In the genomic region with DNA sequence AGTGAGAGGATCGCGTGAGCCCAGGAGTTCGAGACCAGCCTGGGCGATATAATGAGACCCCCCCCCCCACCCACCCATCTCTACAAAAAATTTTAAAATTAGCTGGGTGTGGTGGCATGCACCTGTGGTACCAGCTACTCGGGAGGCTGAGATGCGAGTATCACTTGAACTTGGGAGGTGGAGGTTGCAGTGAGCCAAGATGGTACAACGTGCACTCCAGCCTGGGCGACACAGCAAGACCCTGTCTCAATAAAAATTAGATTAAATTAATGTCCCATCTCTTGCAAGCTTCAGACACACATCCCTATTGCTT, we compare ENCODE assay signal across 8 cellular contexts. TPM values are rescaled to one million over a fixed set of nuclear protein-coding genes. Genes with fewer than 3 reads are reported as not detected.
DNase-seq lines count a peak whose midpoint lies in the region; ATAC-seq, FAIRE-seq and TF ChIP-seq lines count a peak whose summit lies in the region.
"Had no signal": no experiment of that assay in that cellular context is flagged by ENCODE, and none has a peak within 500 bp of the region (broad histone marks: within the 10 kb centered on the region; RNA-seq: fewer than 3 reads in every experiment).

No MANE protein-coding gene starts in this region.

- no peak overlapping the region for H3K4me2 ChIP-seq in GM12878 (ENCODE audit: control insufficient read depth, insufficient read depth)

- H3K4me1 ChIP-seq in HUES48 (ENCODE audit: control insufficient read depth, insufficient read depth, low read length) (peaks cover 4% of the 10 kb centered on the region; the same call in 1 of the 2 replicates), GM12878 (ENCODE audit: control insufficient read depth, insufficient read depth, low read length) (no peaks in the 10 kb centered on the region), liver (ENCODE audit: control insufficient read depth in 4 of 4, insufficient read depth in 4 of 4, low read length in 3 of 4) (peaks cover 4 to 24% (median 14%) of the 10 kb centered on the region in 4 donors), thoracic aorta (ENCODE audit: control insufficient read depth in 1 of 2, low read depth in 2 of 2) (no peaks in the 10 kb centered on the region)

- H3K9ac ChIP-seq in HUES48 (ENCODE audit: low read depth, low read length) (no peak overlapping the region), GM12878 (ENCODE audit: control insufficient read depth, insufficient read depth, low read length) (no peak overlapping the region), liver (ENCODE audit: low read depth in 1 of 2, low read length in 2 of 2) (no peak overlapping the region)

- intact Hi-C loops in GM12878 (cut with micrococcal nuclease; ENCODE audit: unreplicated experiment) = no loop called here

- 78% methylated on average over 7 of the region's 8 CpGs for WGBS in GM12878 (ENCODE audit: insufficient coverage, insufficient replicate concordance, low lambda C conversion rate, missing lambda C conversion rate)
- WGBS in liver = 61% methylated on average over 8 of the region's 8 CpGs

- H2AFZ ChIP-seq in GM12878 (ENCODE audit: control insufficient read depth, low read depth, low read length) = no peak overlapping the region

- H3K27ac ChIP-seq in HUES48 (ENCODE audit: low read depth, low read length) (no peak overlapping the region), GM12878 (ENCODE audit: control insufficient read depth, insufficient read depth) (no peak overlapping the region), liver (ENCODE audit: low read depth in 1 of 2, low read length in 2 of 2) (peak overlapping the region; percentile 96), thoracic aorta (peak overlapping the region in 1 of 2 donors; percentile 60)

- no peak for TF ChIP-seq POLR2A in GM12878 (IDR thresholded peaks at IDR 0.05; ENCODE audit: low read depth, low read length)

- no peak for ATAC-seq in GM12878
- no peak for ATAC-seq in thoracic aorta (ENCODE audit: insufficient number of reproducible peaks, low FRiP score, low read depth)
- no peak for ATAC-seq in HG03520 (IDR thresholded peaks at IDR 0.05; ENCODE audit: unreplicated experiment)

- H3K9me3 ChIP-seq in HUES48 (ENCODE audit: control insufficient read depth, insufficient read depth, low read length) (no peaks in the 10 kb centered on the region), GM12878 (replicated peaks; ENCODE audit: control insufficient read depth, insufficient read depth, low read length) (no peaks in the 10 kb centered on the region), liver (ENCODE audit: control insufficient read depth in 4 of 4, low read length in 3 of 4) (no peaks in the 10 kb centered on the region), thoracic aorta (no peaks in the 10 kb centered on the region)
- H3K9me3 ChIP-seq: gastroesophageal sphincter had no signal

- H3K27me3 ChIP-seq in HUES48 (ENCODE audit: control insufficient read depth, insufficient read depth, low read length) (peaks cover 14% of the 10 kb centered on the region), GM12878 (replicated peaks in 1 of 2; ENCODE audit: control insufficient read depth in 2 of 2, insufficient read depth in 2 of 2, low read length in 1 of 2) (peaks cover 5 to 6% of the 10 kb centered on the region in 2 experiments; a peak in 3 of 4 replicates), liver (ENCODE audit: control insufficient read depth in 4 of 4, insufficient read depth in 4 of 4, low read length in 3 of 4) (no peaks in the 10 kb centered on the region), thoracic aorta (replicated peaks; ENCODE audit: insufficient read depth) (no peaks in the 10 kb centered on the region)

- CTCF ChIA-PET in GM12878 (lab: Yijun Ruan, JAX) = interaction anchor here (1.3 to 1.9 kb wide), 2 partner anchors 98 to 308 kb away, joined by 3 to 4 read pairs; no protein-coding TSS in a partner anchor

- RAD21 ChIA-PET in GM12878 (lab: Charles Lee; ENCODE audit: unreplicated experiment) = interaction anchor here (0.6 kb wide), 1 partner anchor 69 kb away, joined by 3 read pairs; no protein-coding TSS in a partner anchor

- FAIRE-seq in GM12878 (lab: Jason Lieb, UNC) = no peak

- H3K36me3 ChIP-seq in HUES48 (ENCODE audit: control insufficient read depth, insufficient read depth, low read length) = no peaks in the 10 kb centered on the region
- no peaks in the 10 kb centered on the region for H3K36me3 ChIP-seq in GM12878 (ENCODE audit: control insufficient read depth in 2 of 2, insufficient read depth in 2 of 2, low read length in 1 of 2)
- no peaks in the 10 kb centered on the region for H3K36me3 ChIP-seq in liver (ENCODE audit: control insufficient read depth in 4 of 4, insufficient read depth in 3 of 4, low read depth in 1 of 4, low read length in 3 of 4)
- H3K36me3 ChIP-seq in thoracic aorta = no peaks in the 10 kb centered on the region
- H3K36me3 ChIP-seq: gastroesophageal sphincter had no signal

- H3K4me3 ChIP-seq in HUES48 (ENCODE audit: low read depth, low read length) = peak overlapping the region; percentile 85
- peak overlapping the region; percentile 41; the same call in 1 of the 2 replicates for H3K4me3 ChIP-seq in GM12878
- peak overlapping the region in 2 of 3 donors; percentile 82 to 97 for H3K4me3 ChIP-seq in liver (ENCODE audit: low read depth in 1 of 3, low read length in 3 of 3)
- peak overlapping the region; percentile 95 for H3K4me3 ChIP-seq in thoracic aorta

- no peaks in the 10 kb centered on the region for H3K79me2 ChIP-seq in GM12878 (ENCODE audit: control insufficient read depth, insufficient read depth, low read length)

- no TSS peak for BruUV-seq in GM12878 (replicated peaks; lab: Mats Ljungman, UMichigan)

- TF ChIP-seq RAD21 in GM12878 (IDR thresholded peaks at IDR 0.05; ENCODE audit: insufficient read depth, low read depth, low read length) (no peak), liver (IDR thresholded peaks at IDR 0.05) (no peak)

- DNase-seq in GM12878 (ENCODE audit: low read depth, low spot score) = no peak
- DNase-seq in thoracic aorta (ENCODE audit: low spot score) = no peak
- no peak for DNase-seq in GM19240 (ENCODE audit: insufficient read length, low spot score)
- no peak for DNase-seq in NCI-H446 treated with DMSO at 0.1 percent for 48 hours (lab: John Stamatoyannopoulos, UW)

- TF ChIP-seq CTCF in GM12878 (IDR thresholded peaks at IDR 0.05 in 2 of 3, conservative IDR thresholded peaks at IDR 0.05 in 1 of 3; ENCODE audit: control insufficient read depth in 2 of 3, extremely low read depth in 1 of 3, insufficient read depth in 1 of 3, low read depth in 3 of 3, low read length in 3 of 3) = no peak
- no peak for TF ChIP-seq CTCF in liver (IDR thresholded peaks at IDR 0.05; ENCODE audit: low read depth, low read length, missing input control)
- no peak for TF ChIP-seq CTCF in thoracic aorta (IDR thresholded peaks at IDR 0.05)

- POLR2A ChIA-PET in GM12878 (lab: Charles Lee) = no interaction called here

- no peak for TF ChIP-seq EP300 in GM12878 (IDR thresholded peaks at IDR 0.05; ENCODE audit: borderline replicate concordance in 1 of 2, control insufficient read depth in 1 of 2, low read depth in 2 of 2, low read length in 2 of 2)

- in situ Hi-C loops in GM12878 (cut with MboI) = no loop called here

- no peaks in the 10 kb centered on the region for H4K20me1 ChIP-seq in GM12878 (ENCODE audit: control insufficient read depth, insufficient read depth)

- SMC1A ChIA-PET in GM12878 (lab: Charles Lee; ENCODE audit: uncharacterized antibody, unreplicated experiment) = no interaction called here

TF ChIP-seq in liver, 16 proteins besides CTCF, POLR2A, EP300 and RAD21 (continues in another document):
- TF ChIP-seq TAF1 (conservative IDR thresholded peaks at IDR 0.05) (no peak), HNF4A (conservative IDR thresholded peaks at IDR 0.05) (no peak)

RNA-seq across cellular contexts. Expression of a gene that starts 0.4 kb away (rescaled TPM):
- 0.15 TPM in 1 of 2 replicates, not detected in the other for total RNA-seq in GM12878 (2013; cell fraction: nucleolus; rRNA removed)
- total RNA-seq in GM12878 (2014; rRNA removed) (0.16 TPM in 1 of 2 replicates, not detected in the other), GM12878 (2014; rRNA removed; fragmentation: Illumina TruSeq; extraction: Trizol) (0.04 TPM in 1 of 2 replicates, not detected in the other), GM12878 (2021) (0.10 and 0.27 TPM in 2 replicates), liver (10 to 100 TPM in 1 of 2 donors, 1 to 10 TPM in 1; 6.5 to 10.9 TPM), thoracic aorta (1 to 10 TPM; 6.2 to 9.5 TPM)
- not detected for polyA plus RNA-seq in GM12878 (2011; ENCODE audit: low read depth)
- polyA plus RNA-seq in GM12878 (2011; rRNA removed) (0.04 TPM in 1 of 2 replicates, not detected in the other), GM12878 (2014; fragmentation: Illumina TruSeq; extraction: Trizol) (0.25 TPM in 1 of 2 replicates, not detected in the other), GM12878 (2014; fragmentation: Nextera tagmentation; extraction: Ambion mirVana) (not detected), GM12878 (2014; rRNA removed) (0.27 TPM in 1 of 2 replicates, not detected in the other), GM12878 (2016; fragmentation: Nextera tagmentation; extraction: Ambion mirVana) (not detected), liver (10 to 100 TPM in 1 of 2 donors, 1 to 10 TPM in 1; 9.0 to 24.9 TPM)
- polyA plus RNA-seq in GM12878 (2011; cell fraction: cytosol; rRNA removed) = not detected in 2 replicates
- not detected in 2 replicates for polyA plus RNA-seq in GM12878 (2011; cell fraction: nucleus; rRNA removed)
- 0.10 and 0.20 TPM in 2 replicates for polyA plus RNA-seq in GM12878 (2012)
- polyA minus RNA-seq in GM12878 (2011; rRNA and poly(A)+ RNA removed) = 0.07 TPM in 1 of 2 replicates, not detected in the other
- polyA minus RNA-seq in GM12878 (2011; cell fraction: cytosol; rRNA and poly(A)+ RNA removed) = not detected in 2 replicates
- polyA minus RNA-seq in GM12878 (2011; cell fraction: nucleus; rRNA and poly(A)+ RNA removed) = not detected in 2 replicates

Comparison
In these comparisons a context has a peak if more than half of its experiments do, and no peak if none do; other contexts are left out.
1. H3K27ac ChIP-seq: peak in liver (2 of 2); none in HUES48 (single experiment) and GM12878 (single experiment).
2. H3K4me3 ChIP-seq: peak in every context shown above with its lines; median percentile 95 in thoracic aorta; 90 in liver; 85 in HUES48; 41 in GM12878.
3. RNA of a gene that starts 0.4 kb away (total RNA-seq): 6.5 to 10.9 TPM in liver and 6.2 to 9.5 TPM in thoracic aorta; 0.04 to 0.27 TPM in GM12878; every median in the first group is over 4 times any median in the second.